ENCODE assay signal across 13 cellular contexts in the genomic region with DNA sequence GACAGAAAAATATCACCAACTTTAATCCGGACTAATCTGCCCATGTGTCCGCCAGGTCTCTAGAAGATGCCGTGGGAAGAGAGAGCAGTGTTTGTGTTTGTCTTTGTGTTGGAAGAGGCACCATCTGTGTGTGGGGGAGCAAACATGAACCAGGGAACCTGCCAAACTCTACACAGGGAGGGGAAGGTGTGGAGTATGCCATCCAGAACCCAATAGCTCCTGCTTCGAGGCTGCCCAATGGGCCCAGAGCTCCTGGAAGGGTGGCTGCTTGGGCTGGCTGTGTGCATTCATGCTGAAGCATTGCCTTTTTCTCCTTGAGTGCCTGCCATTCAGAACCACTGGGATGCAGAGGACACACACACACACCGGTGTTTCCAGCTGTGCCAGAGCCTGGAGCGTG.
DNase-seq lines count a peak whose midpoint lies in the region; ATAC-seq and TF ChIP-seq lines count a peak whose summit lies in the region.
"Had no signal": no experiment of that assay in that cellular context is flagged by ENCODE, and none has a peak within 500 bp of the region (broad histone marks: within the 10 kb centered on the region; RNA-seq: fewer than 3 reads in every experiment).

No MANE protein-coding gene starts in this region.

- ATAC-seq in heart right ventricle = peak in 4 of 8 donors; percentile 6 to 54 (median 26)
- ATAC-seq in Right ventricle myocardium inferior = no peak
- ATAC-seq in HG03378 (IDR thresholded peaks at IDR 0.05; ENCODE audit: unreplicated experiment) = no peak
- ATAC-seq in HG02852 (IDR thresholded peaks at IDR 0.05; ENCODE audit: unreplicated experiment) = no peak
- ATAC-seq: GM23338 had no signal

- H3K4me1 ChIP-seq in heart right ventricle = peaks cover 0 to 33% (median 8%) of the 10 kb centered on the region in 9 donors
- no peaks in the 10 kb centered on the region for H3K4me1 ChIP-seq in uterus

- DNase-seq in heart right ventricle (no peak), Right ventricle myocardium inferior (ENCODE audit: missing footprints) (no peak), NCI-H748 treated with DMSO at 0.1 percent for 48 hours (lab: John Stamatoyannopoulos, UW) (peak; percentile 46), left kidney (ENCODE audit: low read depth, low spot score) (peak; percentile 5), uterus (no peak), OCI-M1 (lab: John Stamatoyannopoulos, UW) (no peak)
- DNase-seq: DND-41, immature natural killer cell, NCI-H226, T1000 had no signal

- TF ChIP-seq POLR2A in uterus (IDR thresholded peaks at IDR 0.05) = no peak

- peaks cover 0 to 15% (median 0%) of the 10 kb centered on the region in 7 donors for H3K27me3 ChIP-seq in heart right ventricle
- no peaks in the 10 kb centered on the region for H3K27me3 ChIP-seq in uterus

- no peaks in the 10 kb centered on the region for H3K36me3 ChIP-seq in heart right ventricle
- no peaks in the 10 kb centered on the region for H3K36me3 ChIP-seq in uterus

- 69 to 79% methylated on average over 6 of the region's 6 CpGs for WGBS in heart right ventricle, 2 donors

- H3K4me3 ChIP-seq in heart right ventricle (no peak overlapping the region), uterus (no peak overlapping the region)
- H3K4me3 ChIP-seq: GM23338 had no signal

- H3K9me3 ChIP-seq in heart right ventricle (peaks cover 0 to 3% (median 0%) of the 10 kb centered on the region in 11 donors), uterus (no peaks in the 10 kb centered on the region)

- peak overlapping the region in 8 of 10 donors; percentile 30 to 70 (median 52) for H3K27ac ChIP-seq in heart right ventricle
- peak overlapping the region; percentile 58 to 75 for H3K27ac ChIP-seq in uterus

- TF ChIP-seq CTCF in heart right ventricle (IDR thresholded peaks at IDR 0.05) (no peak), uterus (IDR thresholded peaks at IDR 0.05) (no peak)

- intact Hi-C loops in heart right ventricle (cut with DNase I) = no loop called here
- intact Hi-C loops in Right ventricle myocardium inferior (cut with DNase I) = loop anchor here (5.0 kb wide), 1 partner anchor 80 kb away; no protein-coding TSS in a partner anchor
- intact Hi-C loops in uterus (cut with DNase I; ENCODE audit: low total_unique reads) = no loop called here

Comparison
In these comparisons a context has a peak if more than half of its experiments do, and no peak if none do; other contexts are left out.
1. DNase-seq: peak in NCI-H748 treated with DMSO at 0.1 percent for 48 hours (single experiment) and left kidney (single experiment); none in heart right ventricle (0 of 2), Right ventricle myocardium inferior (single experiment), uterus (0 of 2) and OCI-M1 (single experiment).